10 cellular contexts compared by ENCODE assay signal in genomic region chr15:59298255-59298856, GRCh38.
DNase-seq lines count a peak whose midpoint lies in the region; ATAC-seq, FAIRE-seq and TF ChIP-seq lines count a peak whose summit lies in the region.
"Had no signal": no experiment of that assay in that cellular context is flagged by ENCODE, and none has a peak within 500 bp of the region (broad histone marks: within the 10 kb centered on the region; RNA-seq: fewer than 3 reads in every experiment).

No MANE protein-coding gene starts in this region.

- H3K4me3 ChIP-seq in heart left ventricle = no peak overlapping the region
- H3K4me3 ChIP-seq in body of pancreas = no peak overlapping the region
- H3K4me3 ChIP-seq: cardiac muscle cell had no signal

- TF ChIP-seq CTCF in heart left ventricle (IDR thresholded peaks at IDR 0.05) = no peak
- no peak for TF ChIP-seq CTCF in body of pancreas (IDR thresholded peaks at IDR 0.05)

- 74 to 84% (median 77%) methylated on average over 8 of the region's 8 CpGs for WGBS in heart left ventricle, 4 donors
- 90 to 95% methylated on average over 8 of the region's 8 CpGs for WGBS in body of pancreas, 2 donors

- TF ChIP-seq POLR2A in GM12892 (IDR thresholded peaks at IDR 0.05; ENCODE audit: low read depth, low read length) (peak; percentile 56; the same call in 1 of the 2 replicates), heart left ventricle (IDR thresholded peaks at IDR 0.05) (no peak), body of pancreas (IDR thresholded peaks at IDR 0.05) (no peak)

- ATAC-seq in GM21737 (IDR thresholded peaks at IDR 0.05; ENCODE audit: unreplicated experiment) (peak; percentile 69), heart left ventricle (no peak), body of pancreas (no peak)

- H3K27ac ChIP-seq in epithelial cell of prostate = peak overlapping the region; percentile 95
- no peak overlapping the region for H3K27ac ChIP-seq in heart left ventricle
- H3K27ac ChIP-seq in body of pancreas = no peak overlapping the region
- H3K27ac ChIP-seq: cardiac muscle cell had no signal

- DNase-seq in GM12892 (ENCODE audit: insufficient read length) = peak; percentile 37
- peak; percentile 97 for DNase-seq in NCI-H226
- DNase-seq in epithelial cell of prostate (ENCODE audit: low read depth, low spot score) = peak; percentile 97
- no peak for DNase-seq in GM19240 (ENCODE audit: insufficient read length, low spot score)
- no peak for DNase-seq in heart left ventricle
- no peak for DNase-seq in body of pancreas
- no peak for DNase-seq in GDM1 (lab: John Stamatoyannopoulos, UW)

- H3K27me3 ChIP-seq in heart left ventricle = no peaks in the 10 kb centered on the region
- no peaks in the 10 kb centered on the region for H3K27me3 ChIP-seq in body of pancreas
- H3K27me3 ChIP-seq: cardiac muscle cell had no signal

- intact Hi-C loops in heart left ventricle (cut with DNase I) (loop anchor here in 3 of 10 donors (5.0 to 10.0 kb wide), 3 partner anchors 54 to 69 kb away; no protein-coding TSS in a partner anchor), body of pancreas (cut with DNase I) (no loop called here)

- peak; percentile 83 for FAIRE-seq in GM12892 (lab: Jason Lieb, UNC)
- FAIRE-seq: H1 had no signal

- H3K4me1 ChIP-seq in heart left ventricle = peaks cover 0 to 62% (median 28%) of the 10 kb centered on the region in 12 donors
- peaks cover 11% of the 10 kb centered on the region for H3K4me1 ChIP-seq in body of pancreas

- no peaks in the 10 kb centered on the region for H3K36me3 ChIP-seq in heart left ventricle
- no peaks in the 10 kb centered on the region for H3K36me3 ChIP-seq in body of pancreas (replicated peaks in 1 of 2; ENCODE audit: insufficient read depth in 1 of 2, low read depth in 2 of 2)
- H3K36me3 ChIP-seq: cardiac muscle cell had no signal

- H3K9me3 ChIP-seq in heart left ventricle (no peaks in the 10 kb centered on the region), body of pancreas (no peaks in the 10 kb centered on the region)

Comparison
In these comparisons a context has a peak if more than half of its experiments do, and no peak if none do; other contexts are left out.
1. DNase-seq: peak in GM12892 (single experiment), NCI-H226 (single experiment) and epithelial cell of prostate (single experiment); none in GM19240 (single experiment), heart left ventricle (0 of 5), body of pancreas (0 of 4) and GDM1 (single experiment).